In genomic region chr1:57307382-57307781, GRCh38 we compare ENCODE assay signal across 8 cellular contexts.
DNase-seq lines count a peak whose midpoint lies in the region; ATAC-seq and TF ChIP-seq lines count a peak whose summit lies in the region.

No MANE protein-coding gene starts in this region.

- peaks cover 4% of the 10 kb centered on the region for H3K27me3 Mint-ChIP-seq in activated CD8-positive, alpha-beta T cell treated with anti-CD3 and anti-CD28 coated beads for 36 hours

- ATAC-seq in GM21367 (IDR thresholded peaks at IDR 0.05; ENCODE audit: unreplicated experiment) (peak; percentile 77), left colon (peak; percentile 72), GM18511 (IDR thresholded peaks at IDR 0.05; ENCODE audit: unreplicated experiment) (no peak)
- peak; percentile 99 for ATAC-seq in activated CD8-positive, alpha-beta T cell treated with anti-CD3 and anti-CD28 coated beads for 36 hours

- H3K27ac Mint-ChIP-seq in activated CD8-positive, alpha-beta T cell treated with anti-CD3 and anti-CD28 coated beads for 36 hours = peak overlapping the region; percentile 7

- no peak for TF ChIP-seq CTCF in activated CD8-positive, alpha-beta T cell treated with anti-CD3 and anti-CD28 coated beads for 36 hours (IDR thresholded peaks at IDR 0.05)

- peaks cover 8% of the 10 kb centered on the region for H3K4me1 Mint-ChIP-seq in activated CD8-positive, alpha-beta T cell treated with anti-CD3 and anti-CD28 coated beads for 36 hours (ENCODE audit: low read depth)

- POLR2A ChIA-PET in activated CD8-positive, alpha-beta T cell treated with anti-CD3 and anti-CD28 coated beads for 36 hours (lab: Charles Lee) = no interaction called here

- no peaks in the 10 kb centered on the region for H3K9me3 ChIP-seq in KOPT-K1 (ENCODE audit: insufficient read depth, low read length, poor library complexity, severe bottlenecking)

- H3K36me3 ChIP-seq in KOPT-K1 (ENCODE audit: insufficient read depth, low read length) = no peaks in the 10 kb centered on the region

- H3K4me3 Mint-ChIP-seq in activated CD8-positive, alpha-beta T cell treated with anti-CD3 and anti-CD28 coated beads for 36 hours = no peak overlapping the region

- peaks cover 1% of the 10 kb centered on the region for H3K36me3 Mint-ChIP-seq in activated CD8-positive, alpha-beta T cell treated with anti-CD3 and anti-CD28 coated beads for 36 hours (ENCODE audit: low read depth)

- intact Hi-C loops in activated CD8-positive, alpha-beta T cell treated with anti-CD3 and anti-CD28 coated beads for 36 hours (cut with micrococcal nuclease) = no loop called here
- intact Hi-C loops in left colon (cut with DNase I, micrococcal nuclease) = no loop called here

- DNase-seq in CMK (ENCODE audit: low read depth) = peak; percentile 100
- peak; percentile 66 for DNase-seq in activated CD8-positive, alpha-beta T cell treated with anti-CD3 and anti-CD28 coated beads for 36 hours
- DNase-seq in left colon = peak; percentile 29 to 54
- no peak for DNase-seq in G401 (ENCODE audit: low spot score)
- DNase-seq in AG20443 (ENCODE audit: low spot score) = no peak

- H3K27ac ChIP-seq in KOPT-K1 (ENCODE audit: low read depth, low read length, poor library complexity, severe bottlenecking) = peak overlapping the region; percentile 60

- CTCF ChIA-PET in activated CD8-positive, alpha-beta T cell treated with anti-CD3 and anti-CD28 coated beads for 36 hours (lab: Charles Lee) = no interaction called here

- H3K9me3 Mint-ChIP-seq in activated CD8-positive, alpha-beta T cell treated with anti-CD3 and anti-CD28 coated beads for 36 hours = peaks cover 6% of the 10 kb centered on the region

- in situ Hi-C loops in G401 (cut with HindIII; ENCODE audit: low sequenced_read_pairs) = no loop called here

Comparison
In these comparisons a context has a peak if more than half of its experiments do, and no peak if none do; other contexts are left out.
1. DNase-seq: peak in CMK (single experiment), activated CD8-positive, alpha-beta T cell treated with anti-CD3 and anti-CD28 coated beads for 36 hours (single experiment) and left colon (2 of 2); none in G401 (single experiment) and AG20443 (single experiment).